Comparison of ENCODE assay signal across 9 cellular contexts in the genomic region with DNA sequence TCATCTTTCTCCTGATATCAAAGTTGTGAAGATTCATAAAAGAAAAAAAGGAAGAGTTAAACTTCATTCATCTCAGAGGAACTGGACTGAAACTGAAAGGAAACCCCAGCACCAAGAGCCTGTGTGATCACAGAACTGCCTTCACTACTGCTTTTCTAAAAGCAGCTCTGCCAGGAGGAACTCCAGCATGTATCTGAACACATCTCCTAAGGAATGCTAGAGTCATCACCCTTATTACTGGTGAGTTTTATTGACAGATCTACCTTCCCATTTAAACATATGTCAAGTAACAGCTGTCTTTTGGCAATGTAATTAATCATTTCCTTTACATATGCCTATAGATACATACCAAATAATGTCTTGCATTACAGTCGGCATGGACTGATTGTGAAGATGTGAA.
DNase-seq lines count a peak whose midpoint lies in the region; ATAC-seq and TF ChIP-seq lines count a peak whose summit lies in the region.
"Had no signal": no experiment of that assay in that cellular context is flagged by ENCODE, and none has a peak within 500 bp of the region (broad histone marks: within the 10 kb centered on the region; RNA-seq: fewer than 3 reads in every experiment).

No MANE protein-coding gene starts in this region.

- no peak overlapping the region for H3K4me3 ChIP-seq in choroid plexus epithelial cell (ENCODE audit: low read depth, low read length)
- H3K4me3 ChIP-seq in coronary artery, result no peak overlapping the region

- H3K27ac ChIP-seq in coronary artery, result no peak overlapping the region
- H3K27ac ChIP-seq: parathyroid adenoma had no signal

- TF ChIP-seq CTCF in choroid plexus epithelial cell (conservative IDR thresholded peaks at IDR 0.05; ENCODE audit: low read depth, low read length) (no peak), coronary artery (IDR thresholded peaks at IDR 0.05) (no peak), omental fat pad (IDR thresholded peaks at IDR 0.05) (no peak)

- peak; percentile 60 for ATAC-seq in GM19467 (IDR thresholded peaks at IDR 0.05; ENCODE audit: unreplicated experiment)
- ATAC-seq in HG03442 (IDR thresholded peaks at IDR 0.05; ENCODE audit: unreplicated experiment), result peak; percentile 56
- ATAC-seq in omental fat pad (ENCODE audit: low FRiP score), result no peak

- DNase-seq in EH (ENCODE audit: low read depth) (peak; percentile 38), choroid plexus epithelial cell (ENCODE audit: low read depth) (peak; percentile 47), HK-2 (ENCODE audit: unreplicated experiment) (no peak), iPS-NIHi11 (ENCODE audit: low spot score) (no peak), coronary artery (ENCODE audit: low spot score) (no peak), omental fat pad (ENCODE audit: low spot score) (no peak)

Comparison
In these comparisons a context has a peak if more than half of its experiments do, and no peak if none do; other contexts are left out.
1. DNase-seq: peak in EH (single experiment) and choroid plexus epithelial cell (single experiment); none in HK-2 (single experiment), iPS-NIHi11 (single experiment), coronary artery (single experiment) and omental fat pad (single experiment).